8 cellular contexts compared by ENCODE assay signal in the genomic region with DNA sequence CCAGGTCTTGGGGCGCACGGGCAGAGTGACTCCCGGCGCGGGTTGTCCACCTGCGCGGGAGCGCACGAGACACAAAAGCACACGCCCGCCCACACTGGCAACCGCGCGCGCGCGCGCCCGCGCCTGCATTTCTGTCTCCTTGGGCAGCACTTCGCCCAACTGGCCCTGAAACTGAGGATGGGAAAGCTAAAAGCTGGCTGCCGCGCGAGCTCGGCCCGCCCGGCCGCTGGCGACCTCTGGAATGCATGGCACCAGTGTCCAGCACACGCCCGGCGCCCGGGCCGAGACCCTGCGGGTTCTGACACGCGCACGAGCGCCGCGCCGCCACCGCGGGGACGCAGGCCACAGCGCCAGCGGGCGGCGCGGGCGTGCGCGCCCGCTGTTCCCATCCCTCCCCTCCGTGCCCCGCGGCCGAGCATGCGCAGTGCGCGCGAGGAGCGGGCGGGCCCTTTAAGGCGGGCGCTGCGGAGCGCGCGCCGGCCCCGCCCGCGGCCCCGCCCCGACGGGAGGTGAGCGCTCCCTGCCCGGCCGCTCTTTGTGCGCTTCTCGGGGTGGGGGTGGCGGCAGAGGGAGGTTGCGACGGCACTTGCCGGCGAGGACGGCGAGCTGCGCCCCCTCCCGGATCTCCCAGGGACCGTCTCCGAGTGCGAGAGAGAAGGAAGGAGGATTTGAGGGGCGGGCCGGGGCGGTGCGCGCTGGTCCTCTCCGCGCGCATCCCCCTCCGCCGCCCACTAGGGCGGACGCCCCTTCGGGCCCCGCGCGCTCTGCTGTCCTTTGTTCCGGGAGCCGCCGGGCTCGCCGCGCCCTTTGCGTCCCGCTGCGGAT.
DNase-seq lines count a peak whose midpoint lies in the region; ATAC-seq lines count a peak whose summit lies in the region.

No MANE protein-coding gene starts in this region.

- ATAC-seq in GM18873 (IDR thresholded peaks at IDR 0.05; ENCODE audit: low FRiP score, unreplicated experiment): peak; percentile 35
- ATAC-seq in HG03139 (IDR thresholded peaks at IDR 0.05; ENCODE audit: unreplicated experiment): peak; percentile 68
- peak; percentile 71 to 76 for ATAC-seq in activated CD4-positive, CD25-positive, alpha-beta regulatory T cell treated with anti-CD3 and anti-CD28 coated beads, Interleukin-2, amount 50 U/mL, for 24 hours

- DNase-seq in AG08395 (ENCODE audit: low spot score): peak; percentile 98
- peak; percentile 94 for DNase-seq in NCI-H2227 (lab: John Stamatoyannopoulos, UW; ENCODE audit: unreplicated experiment)
- DNase-seq in cerebellar cortex (ENCODE audit: low spot score): peak; percentile 76
- peak; percentile 91 for DNase-seq in kidney tubule cell (ENCODE audit: low spot score)
- peak; percentile 73 to 85 for DNase-seq in stimulated activated CD4-positive, alpha-beta T cell treated with anti-CD3 and anti-CD28 coated beads, Interleukin-15, amount 100 ng/mL, for 48 hours (ENCODE audit: low read depth in 2 of 2)

Comparison
In these comparisons a context has a peak if more than half of its experiments do, and no peak if none do; other contexts are left out.
1. Peak in every context shown above with its lines: DNase-seq and ATAC-seq.